In genomic region chr12:119669744-119670472, GRCh38 we compare ENCODE assay signal across 8 cellular contexts. TPM values are rescaled to one million over a fixed set of nuclear protein-coding genes. Genes with fewer than 3 reads are reported as not detected.
DNase-seq lines count a peak whose midpoint lies in the region; ATAC-seq, FAIRE-seq and TF ChIP-seq lines count a peak whose summit lies in the region.

No MANE protein-coding gene starts in this region.

- H3K4me1 ChIP-seq in keratinocyte (ENCODE audit: control insufficient read depth, extremely low read depth, insufficient read depth, low read length) (peaks cover 20% of the 10 kb centered on the region), transverse colon (peaks cover 14 to 69% (median 56%) of the 10 kb centered on the region in 4 donors)

- peak; percentile 55 for TF ChIP-seq POLR2A in transverse colon (IDR thresholded peaks at IDR 0.05)

- peak overlapping the region; percentile 50 for H3K4me3 Mint-ChIP-seq in activated naive CD4-positive, alpha-beta T cell treated with anti-CD3 and anti-CD28 coated beads, Interleukin-2, amount 10 ng/mL, durations not matched to agents 7 days and 5 days
- H3K4me3 Mint-ChIP-seq in activated CD8-positive, alpha-beta T cell treated with anti-CD3 and anti-CD28 coated beads for 36 hours = peak overlapping the region; percentile 92

- 22 to 31% methylated on average over 3 to 11 of the region's 11 CpGs for WGBS in transverse colon (ENCODE audit: low coverage in 1 of 2), 2 donors

- POLR2A ChIA-PET in activated CD8-positive, alpha-beta T cell treated with anti-CD3 and anti-CD28 coated beads for 36 hours (lab: Charles Lee) = interaction anchor here (0.9 to 1.0 kb wide), 2 partner anchors 11 kb away, joined by 3 read pairs; no protein-coding TSS in a partner anchor

- H3K4me2 ChIP-seq in keratinocyte (ENCODE audit: control insufficient read depth, extremely low read depth, insufficient read depth, low read depth, low read length) = peak overlapping the region; percentile 50

- H3K4me1 Mint-ChIP-seq in activated naive CD4-positive, alpha-beta T cell treated with anti-CD3 and anti-CD28 coated beads, Interleukin-2, amount 10 ng/mL, durations not matched to agents 7 days and 5 days = peaks cover 78% of the 10 kb centered on the region
- peaks cover 67% of the 10 kb centered on the region for H3K4me1 Mint-ChIP-seq in activated CD8-positive, alpha-beta T cell treated with anti-CD3 and anti-CD28 coated beads for 36 hours (ENCODE audit: low read depth)

- H3K27ac Mint-ChIP-seq in activated naive CD4-positive, alpha-beta T cell treated with anti-CD3 and anti-CD28 coated beads, Interleukin-2, amount 10 ng/mL, durations not matched to agents 7 days and 5 days = peak overlapping the region; percentile 79
- H3K27ac Mint-ChIP-seq in activated CD8-positive, alpha-beta T cell treated with anti-CD3 and anti-CD28 coated beads for 36 hours = peak overlapping the region; percentile 96

- H2AFZ ChIP-seq in keratinocyte (ENCODE audit: control insufficient read depth, low read length) = no peak overlapping the region

- H4K20me1 ChIP-seq in keratinocyte (ENCODE audit: control insufficient read depth, extremely low read depth, insufficient read depth, low read length) = no peaks in the 10 kb centered on the region

- H3K9me3 ChIP-seq in keratinocyte (ENCODE audit: control insufficient read depth, low read depth, low read length) = no peaks in the 10 kb centered on the region
- H3K9me3 ChIP-seq in transverse colon = no peaks in the 10 kb centered on the region

- in situ Hi-C loops in transverse colon (cut with MboI; ENCODE audit: low pct_ligation_motif_present in 1 of 4, low pct_unique_long_range_greater_than_20kb in 1 of 4, low sequenced_read_pairs in 3 of 4) = loop anchor here in 1 of 4 donors (10.0 kb wide), 1 partner anchor 105 kb away; no protein-coding TSS in a partner anchor

- CTCF ChIA-PET in activated naive CD4-positive, alpha-beta T cell treated with anti-CD3 and anti-CD28 coated beads, Interleukin-2, amount 10 ng/mL, durations not matched to agents 7 days and 5 days (lab: Charles Lee) = no interaction called here
- CTCF ChIA-PET in activated CD8-positive, alpha-beta T cell treated with anti-CD3 and anti-CD28 coated beads for 36 hours (lab: Charles Lee) = interaction anchor here (0.8 to 2.2 kb wide), 2 partner anchors 11 to 12 kb away, joined by 3 to 7 read pairs; no protein-coding TSS in a partner anchor

- no peak for ATAC-seq in activated CD8-positive, alpha-beta T cell treated with anti-CD3 and anti-CD28 coated beads for 36 hours
- no peak for ATAC-seq in GM21367 (IDR thresholded peaks at IDR 0.05; ENCODE audit: unreplicated experiment)

- no peak for FAIRE-seq in keratinocyte (lab: Jason Lieb, UNC)

- peak overlapping the region; percentile 42 for H3K9ac ChIP-seq in keratinocyte (ENCODE audit: control insufficient read depth, extremely low read depth, insufficient read depth, low read length)

- H3K4me3 ChIP-seq in keratinocyte (ENCODE audit: control insufficient read depth in 2 of 3, extremely low read depth in 1 of 3, insufficient read depth in 2 of 3, low read depth in 1 of 3, low read length in 3 of 3) = peak overlapping the region in 2 of 3 experiments; percentile 22 to 27
- peak overlapping the region in 3 of 4 donors; percentile 8 to 97 (median 73) for H3K4me3 ChIP-seq in transverse colon

- H3K9me1 ChIP-seq in keratinocyte (ENCODE audit: control insufficient read depth, extremely low read depth, insufficient read depth, low read length) = no peaks in the 10 kb centered on the region

- H3K27ac ChIP-seq in keratinocyte (ENCODE audit: control insufficient read depth, insufficient read depth, low read length) (peak overlapping the region; percentile 37), transverse colon (peak overlapping the region; percentile 96 to 99 (median 98))

- H3K36me3 ChIP-seq in keratinocyte (ENCODE audit: control insufficient read depth in 2 of 2, extremely low read depth in 1 of 2, insufficient read depth in 2 of 2, low read length in 2 of 2) (peaks cover 15 to 27% of the 10 kb centered on the region in 2 experiments), transverse colon (peaks cover 0 to 10% (median 2%) of the 10 kb centered on the region in 4 donors)

- no peaks in the 10 kb centered on the region for H3K9me3 Mint-ChIP-seq in activated naive CD4-positive, alpha-beta T cell treated with anti-CD3 and anti-CD28 coated beads, Interleukin-2, amount 10 ng/mL, durations not matched to agents 7 days and 5 days
- no peaks in the 10 kb centered on the region for H3K9me3 Mint-ChIP-seq in activated CD8-positive, alpha-beta T cell treated with anti-CD3 and anti-CD28 coated beads for 36 hours

- TF ChIP-seq CTCF in activated CD8-positive, alpha-beta T cell treated with anti-CD3 and anti-CD28 coated beads for 36 hours (IDR thresholded peaks at IDR 0.05) = no peak
- no peak for TF ChIP-seq CTCF in keratinocyte (optimal IDR thresholded peaks at IDR 0.05 in 1 of 3, IDR thresholded peaks at IDR 0.05 in 1 of 3, conservative IDR thresholded peaks at IDR 0.05 in 1 of 3; ENCODE audit: extremely low read depth in 1 of 3, insufficient read depth in 2 of 3, low read length in 3 of 3)
- TF ChIP-seq CTCF in transverse colon (IDR thresholded peaks at IDR 0.05) = no peak

- DNase-seq in activated naive CD4-positive, alpha-beta T cell treated with anti-CD3 and anti-CD28 coated beads, Interleukin-2, amount 10 ng/mL, durations not matched to agents 7 days and 5 days = no peak
- DNase-seq in activated naive CD4-positive, alpha-beta T cell treated with anti-CD3 and anti-CD28 coated beads, Interleukin-2, amount 50 U/mL, for 16 hours = no peak
- DNase-seq in activated CD8-positive, alpha-beta T cell treated with anti-CD3 and anti-CD28 coated beads for 36 hours = no peak
- DNase-seq in keratinocyte (ENCODE audit: low read depth, low spot score) = peak; percentile 28
- peak; percentile 70 for DNase-seq in transverse colon
- DNase-seq in effector CD4-positive, alpha-beta T cell = no peak
- no peak for DNase-seq in T1000 (lab: John Stamatoyannopoulos, UW)

- H3K27me3 ChIP-seq in keratinocyte (ENCODE audit: control insufficient read depth, extremely low read depth, insufficient read depth, low read length) (no peaks in the 10 kb centered on the region), transverse colon (no peaks in the 10 kb centered on the region)

- H3K27me3 Mint-ChIP-seq in activated naive CD4-positive, alpha-beta T cell treated with anti-CD3 and anti-CD28 coated beads, Interleukin-2, amount 10 ng/mL, durations not matched to agents 7 days and 5 days = no peaks in the 10 kb centered on the region
- H3K27me3 Mint-ChIP-seq in activated CD8-positive, alpha-beta T cell treated with anti-CD3 and anti-CD28 coated beads for 36 hours = no peaks in the 10 kb centered on the region

- peaks cover 23% of the 10 kb centered on the region for H3K79me2 ChIP-seq in keratinocyte (ENCODE audit: control insufficient read depth, insufficient read depth, low read length)

- peaks cover 57% of the 10 kb centered on the region for H3K36me3 Mint-ChIP-seq in activated naive CD4-positive, alpha-beta T cell treated with anti-CD3 and anti-CD28 coated beads, Interleukin-2, amount 10 ng/mL, durations not matched to agents 7 days and 5 days
- H3K36me3 Mint-ChIP-seq in activated CD8-positive, alpha-beta T cell treated with anti-CD3 and anti-CD28 coated beads for 36 hours (ENCODE audit: low read depth) = peaks cover 58% of the 10 kb centered on the region

- TF ChIP-seq EP300 in transverse colon (IDR thresholded peaks at IDR 0.05; ENCODE audit: low read depth) = peak; percentile 51

- dilution Hi-C loops in keratinocyte (cut with MboI; ENCODE audit: extremely low pct_ligation_motif_present, low sequenced_read_pairs) = no loop called here

- intact Hi-C loops in activated CD8-positive, alpha-beta T cell treated with anti-CD3 and anti-CD28 coated beads for 36 hours (cut with micrococcal nuclease) = no loop called here
- intact Hi-C loops in transverse colon (cut with DNase I; ENCODE audit: low total_unique reads) = no loop called here

RNA-seq across cellular contexts. Expression of gene PRKAB1, which starts 2.0 kb away (rescaled TPM):
- 10 to 100 TPM; 21.0 to 24.8 TPM for total RNA-seq in activated CD8-positive, alpha-beta T cell treated with anti-CD3 and anti-CD28 coated beads for 36 hours
- 19.9 to 26.6 TPM (median 22.0 TPM) in 3 replicates for polyA plus RNA-seq in keratinocyte
- polyA plus RNA-seq in keratinocyte (2011; ENCODE audit: low read depth) = 18.6 TPM
- polyA plus RNA-seq in keratinocyte (2011; cell fraction: cytosol; rRNA removed) = 22.0 and 22.6 TPM in 2 replicates
- 35.0 and 38.5 TPM in 2 replicates for polyA plus RNA-seq in keratinocyte (2011; cell fraction: nucleus; rRNA removed)
- polyA plus RNA-seq in keratinocyte (2012; ENCODE audit: low replicate concordance) = 17.9 and 18.4 TPM in 2 replicates
- polyA minus RNA-seq in keratinocyte = 14.6 to 16.0 TPM (median 15.9 TPM) in 3 replicates
- polyA minus RNA-seq in keratinocyte (2011; cell fraction: cytosol; rRNA and poly(A)+ RNA removed) = 19.8 TPM
- polyA minus RNA-seq in keratinocyte (2011; cell fraction: nucleus; rRNA and poly(A)+ RNA removed) = 10.8 and 14.7 TPM in 2 replicates
- total RNA-seq in transverse colon = 100 to 1,000 TPM in 1 of 4 donors, 10 to 100 TPM in 3; 46.0 to 151 (median 89.3) TPM

Comparison
In these comparisons a context has a peak if more than half of its experiments do, and no peak if none do; other contexts are left out.
1. DNase-seq: peak in keratinocyte (single experiment) and transverse colon (single experiment); none in activated naive CD4-positive, alpha-beta T cell treated with anti-CD3 and anti-CD28 coated beads, Interleukin-2, amount 10 ng/mL, durations not matched to agents 7 days and 5 days (single experiment), activated naive CD4-positive, alpha-beta T cell treated with anti-CD3 and anti-CD28 coated beads, Interleukin-2, amount 50 U/mL, for 16 hours (single experiment), activated CD8-positive, alpha-beta T cell treated with anti-CD3 and anti-CD28 coated beads for 36 hours (single experiment), effector CD4-positive, alpha-beta T cell (single experiment) and T1000 (single experiment).